ENCODE assay signal across 4 cellular contexts in genomic region chr4:119173729-119174361, GRCh38. TPM values are rescaled to one million over a fixed set of nuclear protein-coding genes. Genes with fewer than 3 reads are reported as not detected.
"Had no signal": no experiment of that assay in that cellular context is flagged by ENCODE, and none has a peak within 500 bp of the region (broad histone marks: within the 10 kb centered on the region; RNA-seq: fewer than 3 reads in every experiment).

No MANE protein-coding gene starts in this region.

RNA-seq across cellular contexts. Expression of gene MYOZ2, which starts 38.2 kb away (rescaled TPM):
- total RNA-seq: endodermal cell, esophagus mucosa, esophagus squamous epithelium, foreskin keratinocyte had no signal
- polyA plus RNA-seq: foreskin keratinocyte had no signal
